ENCODE assay signal across 32 cellular contexts in the genomic region with DNA sequence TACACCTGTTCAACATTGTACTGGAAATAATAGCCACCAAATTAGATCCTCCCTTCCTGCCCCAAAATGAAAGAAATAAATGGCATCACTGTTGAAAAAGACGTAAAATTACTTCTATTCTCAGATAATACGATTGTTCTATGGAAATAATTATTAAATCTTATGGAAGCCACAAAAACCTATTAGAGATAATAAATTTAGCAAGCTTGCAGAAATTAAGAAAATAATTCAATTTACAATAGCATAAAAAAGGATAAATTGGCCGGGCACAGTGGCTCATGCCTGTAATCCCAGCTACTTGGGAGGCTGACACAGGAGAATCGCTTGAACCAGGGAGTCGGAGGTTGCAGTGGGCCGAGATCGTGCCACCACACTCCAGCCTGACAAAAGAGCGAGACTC.
"Had no signal": no experiment of that assay in that cellular context is flagged by ENCODE, and none has a peak within 500 bp of the region (broad histone marks: within the 10 kb centered on the region; RNA-seq: fewer than 3 reads in every experiment).

No MANE protein-coding gene starts in this region.

- H3K4me3 ChIP-seq: SJCRH30, SK-N-MC had no signal

- H3K4me1 ChIP-seq: SJCRH30 had no signal

- H3K27me3 ChIP-seq: SJCRH30 had no signal

- H3K4me2 ChIP-seq: KMS-11 had no signal

- ATAC-seq: activated naive CD8-positive, alpha-beta T cell treated with anti-CD3 and anti-CD28 coated beads, Interleukin-2, amount 50 U/mL, for 24 hours; activated T-cell treated with anti-CD3 and anti-CD28 coated beads, Interleukin-2, amount 50 U/mL, for 4 hours; Panc1 had no signal

- H3K27ac ChIP-seq: KMS-11, SJCRH30, SK-N-MC, VCaP had no signal

- FAIRE-seq: bronchial epithelial cell had no signal

- DNase-seq: activated B cell treated with CpG ODN at 0.5 μM for 24 hours; activated CD4-positive, alpha-beta memory T cell treated with anti-CD3 and anti-CD28 coated beads for 36 hours; activated CD4-positive, alpha-beta T cell treated with anti-CD3 and anti-CD28 coated beads for 4 hours; activated CD4-positive, alpha-beta T cell treated with anti-CD3 and anti-CD28 coated beads, Interleukin-2, amount 50 U/mL, for 1 hour; activated CD4-positive, CD25-positive, alpha-beta regulatory T cell treated with anti-CD3 and anti-CD28 coated beads, Interleukin-2, amount 50 U/mL, for 72 hours; activated CD8-positive, alpha-beta memory T cell treated with anti-CD3 and anti-CD28 coated beads, Interleukin-2, amount 50 U/mL, for 4 hours; activated naive CD4-positive, alpha-beta T cell treated with anti-CD3 and anti-CD28 coated beads, Interleukin-2, amount 10 ng/mL, durations not matched to agents 7 days and 5 days; activated naive CD8-positive, alpha-beta T cell treated with anti-CD3 and anti-CD28 coated beads, Interleukin-2, amount 50 U/mL, for 24 hours; activated T-cell treated with anti-CD3 and anti-CD28 coated beads for 4 hours; activated T-cell treated with anti-CD3 and anti-CD28 coated beads, Interleukin-2, amount 50 U/mL, for 4 hours; anterior cingulate cortex; caudate nucleus; cerebellar nuclear complex; NCI-H1092 treated with DMSO at 0.1 percent for 48 hours; NCI-H1417; NCI-H146; NCI-H187; NCI-H2029 treated with DMSO at 0.1 percent for 48 hours; NCI-H2171 treated with DMSO at 0.1 percent for 48 hours; NCI-H2227 treated with DMSO at 0.1 percent for 48 hours; NCI-H446; NCI-H524; NCI-H69; NCI-H82; SHP77; SJCRH30; T-helper 9 cell had no signal

- H3K9ac ChIP-seq: KMS-11 had no signal

- H3K36me3 ChIP-seq: SJCRH30 had no signal
